Comparison of ENCODE assay signal across 8 cellular contexts in the genomic region with DNA sequence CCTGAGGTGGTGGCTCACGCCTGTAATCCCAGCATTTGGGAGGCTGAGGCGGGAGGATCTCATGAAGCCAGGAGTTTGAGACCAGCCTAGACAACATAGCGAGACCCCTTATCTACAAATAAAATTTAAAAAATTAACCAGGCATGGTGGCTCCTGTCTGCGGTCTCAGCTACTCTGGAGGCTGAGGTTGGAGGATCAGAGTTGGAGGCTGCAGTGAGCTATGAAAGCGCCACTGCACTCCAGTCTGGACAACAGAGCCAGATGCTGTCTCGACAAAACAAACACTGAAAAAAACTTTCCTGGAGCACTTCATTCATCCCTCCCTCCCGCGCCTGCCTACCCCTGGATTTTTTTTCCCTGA. TPM values are rescaled to one million over a fixed set of nuclear protein-coding genes. Genes with fewer than 3 reads are reported as not detected.
DNase-seq lines count a peak whose midpoint lies in the region; ATAC-seq and TF ChIP-seq lines count a peak whose summit lies in the region.

No MANE protein-coding gene starts in this region.

- H3K27me3 ChIP-seq in HAP-1 (ENCODE audit: low read depth) (0 out of 2 replicates have a peak, but pooled peaks cover 2% of the 10 kb centered on the region), skeletal muscle satellite cell (ENCODE audit: control insufficient read depth, insufficient read depth, low read length) (peaks cover 6% of the 10 kb centered on the region)

- H3K9ac ChIP-seq in skeletal muscle satellite cell (ENCODE audit: low read depth, low read length), result peak overlapping the region; percentile 98

- H3K27ac ChIP-seq in RWPE1, result peak overlapping the region; percentile 82

- H3K36me3 ChIP-seq in HAP-1 (replicated peaks), result peaks cover 10% of the 10 kb centered on the region
- peaks cover 8% of the 10 kb centered on the region for H3K36me3 ChIP-seq in skeletal muscle satellite cell (ENCODE audit: insufficient read depth, low read length)

- TF ChIP-seq CTCF in RWPE1 (conservative IDR thresholded peaks at IDR 0.05; ENCODE audit: low read depth) (no peak), fibroblast of villous mesenchyme (IDR thresholded peaks at IDR 0.05; ENCODE audit: insufficient read depth, low read depth, low read length) (no peak)

- H3K4me2 ChIP-seq in skeletal muscle satellite cell (ENCODE audit: low read length), result peak overlapping the region; percentile 98

- peak overlapping the region; percentile 73 for H3K4me3 ChIP-seq in HAP-1
- peak overlapping the region; percentile 86 for H3K4me3 ChIP-seq in fibroblast of villous mesenchyme (ENCODE audit: low read depth, low read length)
- H3K4me3 ChIP-seq in skeletal muscle satellite cell (ENCODE audit: low read length), result peak overlapping the region; percentile 93

- H3K9me3 ChIP-seq in HAP-1, result no peaks in the 10 kb centered on the region
- no peaks in the 10 kb centered on the region for H3K9me3 ChIP-seq in skeletal muscle satellite cell (replicated peaks; ENCODE audit: low read length)

- CTCF ChIA-PET in RWPE1 (lab: Yijun Ruan, JAX), result interaction anchor here (0.5 to 1.2 kb wide), 3 partner anchors 11 to 93 kb away, joined by 3 to 4 read pairs (median 3); a partner anchor contains a TSS

- DNase-seq in HAP-1 (ENCODE audit: low spot score in 2 of 2) (no peak), RWPE1 (ENCODE audit: low spot score) (no peak), fibroblast of villous mesenchyme (ENCODE audit: low read depth) (no peak), COR-L47 (lab: John Stamatoyannopoulos, UW) (no peak), G401 (ENCODE audit: low spot score) (no peak)

- H3K4me1 ChIP-seq in HAP-1, result no peaks in the 10 kb centered on the region; the same call in 1 of the 2 replicates
- H3K4me1 ChIP-seq in skeletal muscle satellite cell (ENCODE audit: control insufficient read depth, insufficient read depth, low read length), result peaks cover 12% of the 10 kb centered on the region

- in situ Hi-C loops in HAP-1 (cut with MboI; ENCODE audit: low sequenced_read_pairs), result no loop called here
- in situ Hi-C loops in G401 (cut with HindIII; ENCODE audit: low sequenced_read_pairs), result no loop called here

- ATAC-seq in GM21529 (IDR thresholded peaks at IDR 0.05; ENCODE audit: unreplicated experiment) (no peak), HG02938 (IDR thresholded peaks at IDR 0.05; ENCODE audit: unreplicated experiment) (no peak)

- POLR2A ChIA-PET in RWPE1 (lab: Yijun Ruan, JAX; ENCODE audit: low non-redundant PET), result no interaction called here

RNA-seq across cellular contexts. Expression of a gene that starts 0.7 kb away (rescaled TPM):
- 16.0 and 18.4 TPM in 2 replicates for total RNA-seq in fibroblast of villous mesenchyme
- 14.2 and 15.5 TPM in 2 replicates for total RNA-seq in skeletal muscle satellite cell (2012; rRNA removed)
- total RNA-seq in G401 (2014; rRNA removed; shearing (Covaris generic)), result 50.9 and 58.5 TPM in 2 replicates

RNA-seq across cellular contexts. Expression of a gene that starts 22.8 kb away (rescaled TPM):
- 4.5 and 5.6 TPM in 2 replicates for total RNA-seq in fibroblast of villous mesenchyme
- total RNA-seq in skeletal muscle satellite cell (2012; rRNA removed), result 7.0 and 8.6 TPM in 2 replicates
- 17.4 and 27.0 TPM in 2 replicates for total RNA-seq in G401 (2014; rRNA removed; shearing (Covaris generic))

RNA-seq across cellular contexts. Expression of a gene that starts 25.7 kb away (rescaled TPM):
- total RNA-seq in fibroblast of villous mesenchyme, result 6.0 and 6.1 TPM in 2 replicates
- total RNA-seq in skeletal muscle satellite cell (2012; rRNA removed), result 4.1 and 5.7 TPM in 2 replicates
- total RNA-seq in G401 (2014; rRNA removed; shearing (Covaris generic)), result 12.4 and 15.6 TPM in 2 replicates

RNA-seq across cellular contexts. Expression of a gene that starts 25.8 kb away (rescaled TPM):
- total RNA-seq in fibroblast of villous mesenchyme, result 1.3 and 2.9 TPM in 2 replicates
- 0.25 TPM in 1 of 2 replicates, not detected in the other for total RNA-seq in skeletal muscle satellite cell (2012; rRNA removed)
- 13.5 and 22.1 TPM in 2 replicates for total RNA-seq in G401 (2014; rRNA removed; shearing (Covaris generic))

RNA-seq across cellular contexts. Expression of a gene that starts 39.9 kb away (rescaled TPM):
- 60.5 and 61.5 TPM in 2 replicates for total RNA-seq in fibroblast of villous mesenchyme
- total RNA-seq in skeletal muscle satellite cell (2012; rRNA removed), result 50.4 and 55.0 TPM in 2 replicates
- total RNA-seq in G401 (2014; rRNA removed; shearing (Covaris generic)), result 141 and 143 TPM in 2 replicates
